In genomic region chrX:120365320-120365719, GRCh38 we compare ENCODE assay signal across 1 cellular context.
TF ChIP-seq lines count a peak whose summit lies in the region.

No MANE protein-coding gene starts in this region.

TF ChIP-seq in SK-N-SH, 30 proteins besides CTCF, POLR2A, EP300 and RAD21 (continued from another document):
- no peak for TF ChIP-seq FOXM1 (IDR thresholded peaks at IDR 0.05; ENCODE audit: low read depth)
- no peak for TF ChIP-seq FOSL2 (IDR thresholded peaks at IDR 0.05; ENCODE audit: borderline replicate concordance, low read depth)
- no peak for TF ChIP-seq RFX5 (IDR thresholded peaks at IDR 0.05; ENCODE audit: low read length)
- no peak; the same call in 1 of the 2 replicates for TF ChIP-seq SMC3 (IDR thresholded peaks at IDR 0.05; ENCODE audit: low read depth, low read length)
- no peak for TF ChIP-seq TCF12 (IDR thresholded peaks at IDR 0.05)
